8 cellular contexts compared by ENCODE assay signal in the genomic region with DNA sequence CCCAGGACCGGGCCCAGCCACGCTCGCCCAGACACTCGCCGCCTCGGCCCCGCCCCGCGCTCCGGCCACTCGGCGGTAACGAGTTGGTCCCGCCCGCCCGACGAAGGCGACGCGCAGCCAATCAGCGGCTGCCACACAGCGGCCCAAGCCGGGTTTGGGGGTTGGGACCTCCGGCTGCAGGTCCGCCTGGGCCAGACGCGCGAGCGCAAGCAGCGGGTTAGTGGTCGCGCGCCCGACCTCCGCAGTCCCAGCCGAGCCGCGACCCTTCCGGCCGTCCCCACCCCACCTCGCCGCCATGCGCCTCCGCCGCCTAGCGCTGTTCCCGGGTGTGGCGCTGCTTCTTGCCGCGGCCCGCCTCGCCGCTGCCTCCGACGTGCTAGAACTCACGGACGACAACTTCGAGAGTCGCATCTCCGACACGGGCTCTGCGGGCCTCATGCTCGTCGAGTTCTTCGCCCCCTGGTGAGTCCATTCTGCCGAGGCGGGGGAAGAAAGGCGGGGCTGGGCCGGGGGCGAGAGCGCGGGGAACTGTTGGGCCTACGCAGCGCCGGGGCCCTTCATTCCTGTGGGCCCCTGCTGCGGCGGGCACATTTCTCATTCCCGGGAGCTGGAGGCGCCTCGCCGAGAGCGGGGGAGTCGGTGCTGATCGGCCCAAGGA. TPM values are rescaled to one million over a fixed set of nuclear protein-coding genes. Genes with fewer than 3 reads are reported as not detected.
DNase-seq lines count a peak whose midpoint lies in the region; ATAC-seq and TF ChIP-seq lines count a peak whose summit lies in the region.
"Not testable (repeated sequence)": the region's sequence is repeated elsewhere in the genome, so short reads cannot be mapped to it uniquely, and the experiment has no call there.

TSS of gene PDIA3 (plus strand) at position 194 of the 658 bp plus-strand sequence. CDS start at position 296, 102 bp downstream.

- H3K4me1 ChIP-seq in DOHH2 (ENCODE audit: control insufficient read depth, low read length) (peaks cover 60% of the 10 kb centered on the region), GM23338 (ENCODE audit: insufficient read depth) (peaks cover 16% of the 10 kb centered on the region), RWPE2 (ENCODE audit: insufficient read depth, poor library complexity, severe bottlenecking) (peaks cover 22% of the 10 kb centered on the region)
- H3K4me1 ChIP-seq in naive thymus-derived CD4-positive, alpha-beta T cell (ENCODE audit: control insufficient read depth in 2 of 2, insufficient read depth in 2 of 2, low read length in 2 of 2) = peaks cover 20 to 36% of the 10 kb centered on the region in 2 donors

- not testable (repeated sequence) for H3K9me3 ChIP-seq in DOHH2 (ENCODE audit: control insufficient read depth, insufficient read depth, low read length); RWPE2 (ENCODE audit: severe bottlenecking); naive thymus-derived CD4-positive, alpha-beta T cell (ENCODE audit: control insufficient read depth in 2 of 3, low read length in 3 of 3)

- not testable (repeated sequence) for H3K9me2 ChIP-seq in DOHH2 (replicated peaks; ENCODE audit: control insufficient read depth, low read length); GM23338 (ENCODE audit: insufficient read depth)

- peaks cover 16% of the 10 kb centered on the region for H3F3A ChIP-seq in DOHH2 (ENCODE audit: control insufficient read depth, insufficient read depth)
- not testable (repeated sequence) for H3F3A ChIP-seq in GM23338 (replicated peaks; ENCODE audit: low read depth)

- H3K4me2 ChIP-seq in DOHH2 (ENCODE audit: low read length) (peak within 1 kb of the TSS; percentile 84), GM23338 (peak within 1 kb of the TSS; percentile 88)

- not testable (repeated sequence) for H3K27me3 Mint-ChIP-seq in GM23338 (ENCODE audit: insufficient read depth, low read depth, poor library complexity); naive thymus-derived CD4-positive, alpha-beta T cell

- H3K27ac ChIP-seq in DOHH2 (ENCODE audit: low read depth, low read length) = peak within 1 kb of the TSS; percentile 90
- H3K27ac ChIP-seq in GM23338 (ENCODE audit: low read depth) = peak within 1 kb of the TSS; percentile 95
- peak within 1 kb of the TSS; percentile 70 for H3K27ac ChIP-seq in RWPE2 (ENCODE audit: poor library complexity, severe bottlenecking)
- H3K27ac ChIP-seq in naive thymus-derived CD4-positive, alpha-beta T cell (ENCODE audit: low read depth, low read length) = peak within 1 kb of the TSS; percentile 92

- H3K27ac Mint-ChIP-seq in GM23338 = peak within 1 kb of the TSS; percentile 98
- peak within 1 kb of the TSS; percentile 93 to 98 (median 96) for H3K27ac Mint-ChIP-seq in naive thymus-derived CD4-positive, alpha-beta T cell
- peak within 1 kb of the TSS; percentile 99 for H3K27ac Mint-ChIP-seq in stimulated activated effector memory CD8-positive, alpha-beta T cell treated with anti-CD3 and anti-CD28 coated beads, Interleukin-12 subunit alpha, Interleukin-12 subunit beta, amount 100 ng/mL, for 72 hours

- peak within 1 kb of the TSS; percentile 97 for H3K4me3 Mint-ChIP-seq in GM23338
- H3K4me3 Mint-ChIP-seq in naive thymus-derived CD4-positive, alpha-beta T cell = peak within 1 kb of the TSS; percentile 92 to 98 (median 96)
- peak within 1 kb of the TSS; percentile 91 for H3K4me3 Mint-ChIP-seq in stimulated activated effector memory CD8-positive, alpha-beta T cell treated with anti-CD3 and anti-CD28 coated beads, Interleukin-12 subunit alpha, Interleukin-12 subunit beta, amount 100 ng/mL, for 72 hours

- peaks cover 63% of the 10 kb centered on the region for H3K79me2 ChIP-seq in DOHH2 (ENCODE audit: control insufficient read depth, low read length)
- peaks cover 49% of the 10 kb centered on the region for H3K79me2 ChIP-seq in GM23338 (replicated peaks; ENCODE audit: insufficient read depth)

- POLR2A ChIA-PET in naive thymus-derived CD4-positive, alpha-beta T cell (lab: Charles Lee) = interaction anchor here (0.7 to 2.8 kb wide), 6 partner anchors 10 to 54 kb away, joined by 3 to 11 read pairs (median 6); partner anchors contain the start of genes ELL3, HYPK, SERF2 and SERINC4

- H3K4me1 Mint-ChIP-seq in GM23338 = peaks cover 25% of the 10 kb centered on the region
- H3K4me1 Mint-ChIP-seq in naive thymus-derived CD4-positive, alpha-beta T cell = peaks cover 19 to 45% (median 35%) of the 10 kb centered on the region in 7 donors
- H3K4me1 Mint-ChIP-seq in stimulated activated effector memory CD8-positive, alpha-beta T cell treated with anti-CD3 and anti-CD28 coated beads, Interleukin-12 subunit alpha, Interleukin-12 subunit beta, amount 100 ng/mL, for 72 hours = peaks cover 15% of the 10 kb centered on the region

- H3K4me3 ChIP-seq in DOHH2 (ENCODE audit: low read length) (peak within 1 kb of the TSS; percentile 90), GM23338 (peak within 1 kb of the TSS; percentile 87), RWPE2 (ENCODE audit: severe bottlenecking) (peak within 1 kb of the TSS; percentile 62), fibroblast of mammary gland (ENCODE audit: control insufficient read depth, low read depth, low read length) (peak within 1 kb of the TSS; percentile 73)
- peak within 1 kb of the TSS; percentile 89 for H3K4me3 ChIP-seq in naive thymus-derived CD4-positive, alpha-beta T cell (ENCODE audit: low read length)

- DNase-seq in GM23338 (ENCODE audit: low spot score) = peak; percentile 97
- peak; percentile 10 to 52 for DNase-seq in Kasumi-1 (lab: John Stamatoyannopoulos, UW)
- DNase-seq in RWPE2 (ENCODE audit: low spot score) = peak; percentile 97
- DNase-seq in activated T-helper 9 cell treated with anti-CD3 and anti-CD28 coated beads, Interleukin-2, amount 50 U/mL, for 16 hours (ENCODE audit: low read depth) = peak; percentile 82
- peak; percentile 84 for DNase-seq in fibroblast of mammary gland (ENCODE audit: low read depth)
- DNase-seq in naive thymus-derived CD4-positive, alpha-beta T cell = peak; percentile 79 to 94 (median 82)
- DNase-seq in stimulated activated effector memory CD8-positive, alpha-beta T cell treated with anti-CD3 and anti-CD28 coated beads, Interleukin-12 subunit alpha, Interleukin-12 subunit beta, amount 100 ng/mL, for 72 hours (ENCODE audit: low spot score in 2 of 2) = peak; percentile 88 to 93

- peaks cover 21% of the 10 kb centered on the region for H3K36me3 Mint-ChIP-seq in GM23338 (ENCODE audit: low read depth)
- peaks cover 0 to 13% (median 3%) of the 10 kb centered on the region in 5 donors for H3K36me3 Mint-ChIP-seq in naive thymus-derived CD4-positive, alpha-beta T cell
- peaks cover 62% of the 10 kb centered on the region for H3K36me3 Mint-ChIP-seq in stimulated activated effector memory CD8-positive, alpha-beta T cell treated with anti-CD3 and anti-CD28 coated beads, Interleukin-12 subunit alpha, Interleukin-12 subunit beta, amount 100 ng/mL, for 72 hours

- H3K27me3 ChIP-seq in DOHH2 (ENCODE audit: control insufficient read depth, low read length); GM23338 (ENCODE audit: insufficient read depth); RWPE2 (ENCODE audit: insufficient read depth, poor library complexity, severe bottlenecking); naive thymus-derived CD4-positive, alpha-beta T cell (ENCODE audit: control insufficient read depth in 2 of 2, insufficient read depth in 2 of 2, low read length in 2 of 2): not testable (repeated sequence)

- H3K36me3 ChIP-seq in DOHH2 (ENCODE audit: control insufficient read depth, low read length) = peaks cover 42% of the 10 kb centered on the region
- not testable (repeated sequence) for H3K36me3 ChIP-seq in GM23338 (ENCODE audit: insufficient read depth)
- peaks cover 45% of the 10 kb centered on the region for H3K36me3 ChIP-seq in RWPE2 (ENCODE audit: low read depth)
- peaks cover 0 to 12% (median 0%) of the 10 kb centered on the region in 3 experiments for H3K36me3 ChIP-seq in naive thymus-derived CD4-positive, alpha-beta T cell (ENCODE audit: control insufficient read depth in 2 of 3, insufficient read depth in 3 of 3, low read length in 3 of 3)

- ATAC-seq in GM23338 (peak; percentile 92), RWPE2 (ENCODE audit: low read depth) (peak; percentile 93)
- ATAC-seq in naive thymus-derived CD4-positive, alpha-beta T cell = peak; percentile 87
- ATAC-seq in stimulated activated effector memory CD8-positive, alpha-beta T cell treated with anti-CD3 and anti-CD28 coated beads, Interleukin-12 subunit alpha, Interleukin-12 subunit beta, amount 100 ng/mL, for 72 hours = peak; percentile 91

- not testable (repeated sequence) for H3K9me3 Mint-ChIP-seq in GM23338; naive thymus-derived CD4-positive, alpha-beta T cell; stimulated activated effector memory CD8-positive, alpha-beta T cell treated with anti-CD3 and anti-CD28 coated beads, Interleukin-12 subunit alpha, Interleukin-12 subunit beta, amount 100 ng/mL, for 72 hours

- CTCF ChIA-PET in naive thymus-derived CD4-positive, alpha-beta T cell (lab: Charles Lee) = not testable (repeated sequence)

- H4K20me1 ChIP-seq in DOHH2 (ENCODE audit: control insufficient read depth, insufficient read depth, low read depth, low read length) = not testable (repeated sequence)
- H4K20me1 ChIP-seq in GM23338 (replicated peaks; ENCODE audit: insufficient read depth) = peaks cover 42% of the 10 kb centered on the region

- not testable (repeated sequence) for TF ChIP-seq CTCF in DOHH2 (IDR thresholded peaks at IDR 0.05; ENCODE audit: low read depth, low read length, poor library complexity, severe bottlenecking); GM23338 (conservative IDR thresholded peaks at IDR 0.05; ENCODE audit: low read depth in 2 of 2); RWPE2 (IDR thresholded peaks at IDR 0.05; ENCODE audit: poor library complexity, severe bottlenecking); fibroblast of mammary gland (conservative IDR thresholded peaks at IDR 0.05; ENCODE audit: control insufficient read depth, insufficient read depth, low read depth, low read length)

- H2AFZ ChIP-seq in GM23338 = peak within 1 kb of the TSS; percentile 63; the same call in 1 of the 2 replicates

- intact Hi-C loops in naive thymus-derived CD4-positive, alpha-beta T cell (cut with micrococcal nuclease) = loop anchor here (1.0 to 5.0 kb wide), 13 partner anchors 31 to 1474 kb away; partner anchors contain the start of genes MFAP1 (in 2 of the 2), SERF2 (in 2 of the 2), CTDSPL2 (in 1 of the 2) and EIF3J (in 1 of the 2)

TF ChIP-seq in GM23338, 12 proteins besides CTCF, POLR2A, EP300 and RAD21:
- TF ChIP-seq POLR2AphosphoS5 (IDR thresholded peaks at IDR 0.05; ENCODE audit: low read depth) = peak; percentile 98
- peak; percentile 80 for TF ChIP-seq CREB1 (CRISPR knock-in tag; IDR thresholded peaks at IDR 0.05; ENCODE audit: low read depth)

RNA-seq across cellular contexts. Expression of gene PDIA3, which starts in this region (rescaled TPM):
- total RNA-seq in GM23338 (2014; rRNA removed; shearing (Covaris generic)) = 363 and 371 TPM in 2 replicates
- 585 and 631 TPM in 2 replicates for polyA plus RNA-seq in GM23338 (2016; fragmentation: Nextera tagmentation; extraction: Ambion mirVana)
- 100 to 1,000 TPM; 127 to 397 (median 183) TPM for total RNA-seq in naive thymus-derived CD4-positive, alpha-beta T cell
- 100 to 1,000 TPM; 256 to 301 TPM for polyA plus RNA-seq in naive thymus-derived CD4-positive, alpha-beta T cell

Comparison
In these comparisons a context has a peak if more than half of its experiments do, and no peak if none do; other contexts are left out.
1. Peak in every context shown above with its lines: DNase-seq, ATAC-seq, H3K4me3 ChIP-seq and H3K27ac ChIP-seq.
2. DNase-seq: peak in every context shown above with its lines; median percentile 97 in GM23338; 97 in RWPE2; 90 in stimulated activated effector memory CD8-positive, alpha-beta T cell treated with anti-CD3 and anti-CD28 coated beads, Interleukin-12 subunit alpha, Interleukin-12 subunit beta, amount 100 ng/mL, for 72 hours; 84 in fibroblast of mammary gland; 82 in activated T-helper 9 cell treated with anti-CD3 and anti-CD28 coated beads, Interleukin-2, amount 50 U/mL, for 16 hours; 82 in naive thymus-derived CD4-positive, alpha-beta T cell; 31 in Kasumi-1.